Comparison of ENCODE assay signal across 23 cellular contexts in the genomic region with DNA sequence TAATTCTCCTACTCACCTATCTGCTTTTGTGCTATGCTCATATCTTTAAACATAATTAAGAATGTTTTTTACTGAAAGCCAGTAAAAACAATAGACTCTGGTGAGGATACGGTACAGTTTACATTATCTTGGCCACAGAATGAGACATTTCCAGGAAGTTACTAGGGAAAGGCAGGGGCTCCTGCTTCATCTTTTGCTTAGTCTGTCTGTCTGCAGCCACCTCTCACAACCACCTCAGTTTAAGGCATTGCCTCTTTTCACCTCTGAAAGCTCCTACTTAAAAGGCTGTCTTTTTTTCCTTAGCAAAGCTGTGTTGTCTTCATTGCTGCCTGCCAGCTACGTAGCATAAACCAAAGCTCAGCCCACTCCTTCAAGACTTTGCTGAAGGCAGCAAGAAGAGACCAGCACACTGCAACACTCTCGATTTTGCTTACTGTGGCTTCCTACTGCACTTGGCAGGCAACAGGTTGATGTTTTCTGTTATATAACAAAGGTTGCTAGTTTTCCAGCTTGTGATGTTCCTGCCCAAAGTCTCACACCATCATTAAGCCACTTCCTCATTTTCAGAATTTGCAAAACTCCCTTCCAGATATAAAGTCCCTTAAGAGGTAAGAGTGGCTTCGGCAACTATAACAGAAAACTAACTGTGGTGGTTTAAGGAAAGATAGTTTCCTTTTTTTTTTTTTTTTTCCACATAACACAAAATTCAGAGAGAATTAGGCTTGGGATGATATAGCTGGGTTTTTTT.
DNase-seq lines count a peak whose midpoint lies in the region; ATAC-seq and TF ChIP-seq lines count a peak whose summit lies in the region.
"Had no signal": no experiment of that assay in that cellular context is flagged by ENCODE, and none has a peak within 500 bp of the region (broad histone marks: within the 10 kb centered on the region; RNA-seq: fewer than 3 reads in every experiment).

No MANE protein-coding gene starts in this region.

- no peaks in the 10 kb centered on the region for H3K36me3 Mint-ChIP-seq in stimulated activated naive B cell treated with anti-CD40 and anti-IgM and Interleukin-4, amounts not matched to agents 10 μg/mL and 1 μg/mL and 100 μg/mL, for 72 hours
- H3K36me3 Mint-ChIP-seq: type B pancreatic cell had no signal

- H3K9me3 Mint-ChIP-seq in stimulated activated naive B cell treated with anti-CD40 and anti-IgM and Interleukin-4, amounts not matched to agents 10 μg/mL and 1 μg/mL and 100 μg/mL, for 72 hours, result no peaks in the 10 kb centered on the region
- H3K9me3 Mint-ChIP-seq: type B pancreatic cell had no signal

- H4K20me1 ChIP-seq in fibroblast of lung (ENCODE audit: control insufficient read depth, extremely low read depth, insufficient read depth, low read length), result no peaks in the 10 kb centered on the region

- no peaks in the 10 kb centered on the region for H3K27me3 ChIP-seq in fibroblast of lung (ENCODE audit: control insufficient read depth, insufficient read depth, low read length)
- H3K27me3 ChIP-seq: neutrophil had no signal

- peak overlapping the region; percentile 86 for H3K4me2 ChIP-seq in fibroblast of lung (ENCODE audit: extremely low read depth, insufficient read depth, low read length)
- H3K4me2 ChIP-seq: KMS-11 had no signal

- H3K27me3 Mint-ChIP-seq in stimulated activated naive B cell treated with anti-CD40 and anti-IgM and Interleukin-4, amounts not matched to agents 10 μg/mL and 1 μg/mL and 100 μg/mL, for 72 hours, result no peaks in the 10 kb centered on the region
- H3K27me3 Mint-ChIP-seq: activated CD4-positive, alpha-beta T cell treated with anti-CD3 and anti-CD28 coated beads for 36 hours; stimulated activated naive CD8-positive, alpha-beta T cell treated with anti-CD3 and anti-CD28 coated beads, Interleukin-15, amount 100 ng/mL, for 72 hours had no signal

- no peaks in the 10 kb centered on the region for H3K36me3 ChIP-seq in fibroblast of lung (ENCODE audit: control insufficient read depth, insufficient read depth, low read length)
- H3K36me3 ChIP-seq: neutrophil had no signal

- peaks cover 0 to 5% of the 10 kb centered on the region in 2 donors for H3K4me1 Mint-ChIP-seq in stimulated activated naive B cell treated with anti-CD40 and anti-IgM and Interleukin-4, amounts not matched to agents 10 μg/mL and 1 μg/mL and 100 μg/mL, for 72 hours
- H3K4me1 Mint-ChIP-seq: activated CD4-positive, alpha-beta T cell treated with anti-CD3 and anti-CD28 coated beads for 36 hours; stimulated activated naive CD8-positive, alpha-beta T cell treated with anti-CD3 and anti-CD28 coated beads, Interleukin-15, amount 100 ng/mL, for 72 hours had no signal

- H3K9ac ChIP-seq in fibroblast of lung (ENCODE audit: insufficient read depth, low read length), result no peak overlapping the region
- H3K9ac ChIP-seq: KMS-11 had no signal

- H3K27ac Mint-ChIP-seq in stimulated activated naive B cell treated with anti-CD40 and anti-IgM and Interleukin-4, amounts not matched to agents 10 μg/mL and 1 μg/mL and 100 μg/mL, for 72 hours, result no peak overlapping the region
- H3K27ac Mint-ChIP-seq: activated CD4-positive, alpha-beta T cell treated with anti-CD3 and anti-CD28 coated beads for 36 hours; stimulated activated naive CD8-positive, alpha-beta T cell treated with anti-CD3 and anti-CD28 coated beads, Interleukin-15, amount 100 ng/mL, for 72 hours; type B pancreatic cell had no signal

- no peak for TF ChIP-seq CTCF in fibroblast of lung (conservative IDR thresholded peaks at IDR 0.05 in 1 of 2, IDR thresholded peaks at IDR 0.05 in 1 of 2; ENCODE audit: low read depth in 1 of 2, low read length in 2 of 2)

- H3K27ac ChIP-seq in fibroblast of lung (ENCODE audit: insufficient read depth, low read length), result peak overlapping the region; percentile 53
- H3K27ac ChIP-seq: 22Rv1, KMS-11, neutrophil had no signal

- DNase-seq in NOMO-1 (lab: John Stamatoyannopoulos, UW; ENCODE audit: unreplicated experiment in 2 of 2), result peak; percentile 28 to 34
- DNase-seq in NOMO-1 treated with dmso at 0.1 percent for 144 hours (lab: John Stamatoyannopoulos, UW; ENCODE audit: unreplicated experiment), result no peak
- peak; percentile 68 for DNase-seq in OCI-M1 (lab: John Stamatoyannopoulos, UW)
- DNase-seq in fibroblast of lung (ENCODE audit: low read depth in 2 of 2), result peak; percentile 22 to 61
- no peak for DNase-seq in stimulated activated naive B cell treated with anti-CD40 and anti-IgM and Interleukin-4, amounts not matched to agents 10 μg/mL and 1 μg/mL and 100 μg/mL, for 72 hours
- DNase-seq in stimulated activated naive CD8-positive, alpha-beta T cell treated with anti-CD3 and anti-CD28 coated beads, Interleukin-15, Interleukin-2, amounts not matched to agents 100 U/mL and 50 U/mL, for 24 hours, result no peak
- DNase-seq in NCI-H2081 treated with DMSO at 0.1 percent for 48 hours (lab: John Stamatoyannopoulos, UW), result no peak
- DNase-seq in dermis blood vessel endothelial cell, result no peak
- DNase-seq: activated CD4-positive, alpha-beta T cell treated with anti-CD3 and anti-CD28 coated beads for 36 hours; activated CD8-positive, alpha-beta memory T cell treated with anti-CD3 and anti-CD28 coated beads, Interleukin-2, amount 50 U/mL, for 4 hours; activated gamma-delta T cell treated with Interleukin-2 at 50 U/mL for 16 hours; amygdala; DMS53; effector memory CD4-positive, alpha-beta T cell; hippocampal formation; NCI-H1694; retina; SIG-M5; stimulated activated naive CD8-positive, alpha-beta T cell treated with anti-CD3 and anti-CD28 coated beads, Interleukin-15, amount 100 ng/mL, for 72 hours had no signal

- peaks cover 4% of the 10 kb centered on the region for H3K4me1 ChIP-seq in fibroblast of lung (ENCODE audit: control insufficient read depth, extremely low read depth, insufficient read depth, low read length)

- H3K4me3 ChIP-seq in fibroblast of lung (replicated peaks in 1 of 4; ENCODE audit: control extremely low read depth in 1 of 4, insufficient read depth in 1 of 4, low read depth in 3 of 4, low read length in 4 of 4), result no peak overlapping the region

- no peaks in the 10 kb centered on the region for H3K79me2 ChIP-seq in fibroblast of lung (ENCODE audit: control insufficient read depth, insufficient read depth, low read length)

- no peaks in the 10 kb centered on the region for H3K9me3 ChIP-seq in fibroblast of lung (ENCODE audit: control insufficient read depth, insufficient read depth, low read depth, low read length)
- H3K9me3 ChIP-seq: neutrophil had no signal

- no peak overlapping the region for H3K4me3 Mint-ChIP-seq in stimulated activated naive B cell treated with anti-CD40 and anti-IgM and Interleukin-4, amounts not matched to agents 10 μg/mL and 1 μg/mL and 100 μg/mL, for 72 hours
- H3K4me3 Mint-ChIP-seq: activated CD4-positive, alpha-beta T cell treated with anti-CD3 and anti-CD28 coated beads for 36 hours; stimulated activated naive CD8-positive, alpha-beta T cell treated with anti-CD3 and anti-CD28 coated beads, Interleukin-15, amount 100 ng/mL, for 72 hours; type B pancreatic cell had no signal

- H2AFZ ChIP-seq in fibroblast of lung (ENCODE audit: low read length), result peak overlapping the region; percentile 77

- peak; percentile 23 to 55 for ATAC-seq in stimulated activated naive B cell treated with anti-CD40 and anti-IgM and Interleukin-4, amounts not matched to agents 10 μg/mL and 1 μg/mL and 100 μg/mL, for 72 hours (replicated peaks)
- ATAC-seq in stimulated activated naive CD8-positive, alpha-beta T cell treated with anti-CD3 and anti-CD28 coated beads, Interleukin-15, Interleukin-2, amounts not matched to agents 100 U/mL and 50 U/mL, for 24 hours, result no peak
- ATAC-seq: activated CD4-positive, alpha-beta T cell treated with anti-CD3 and anti-CD28 coated beads for 36 hours; stimulated activated naive CD8-positive, alpha-beta T cell treated with anti-CD3 and anti-CD28 coated beads, Interleukin-15, amount 100 ng/mL, for 72 hours had no signal

Comparison
In these comparisons a context has a peak if more than half of its experiments do, and no peak if none do; other contexts are left out.
1. DNase-seq: peak in NOMO-1 (2 of 2), OCI-M1 (single experiment) and fibroblast of lung (2 of 2); none in NOMO-1 treated with dmso at 0.1 percent for 144 hours (single experiment), stimulated activated naive B cell treated with anti-CD40 and anti-IgM and Interleukin-4, amounts not matched to agents 10 μg/mL and 1 μg/mL and 100 μg/mL, for 72 hours (single experiment), stimulated activated naive CD8-positive, alpha-beta T cell treated with anti-CD3 and anti-CD28 coated beads, Interleukin-15, Interleukin-2, amounts not matched to agents 100 U/mL and 50 U/mL, for 24 hours (single experiment), NCI-H2081 treated with DMSO at 0.1 percent for 48 hours (single experiment) and dermis blood vessel endothelial cell (single experiment).